ENCODE assay signal across 8 cellular contexts in genomic region chr11:62593434-62594044, GRCh38. TPM values are rescaled to one million over a fixed set of nuclear protein-coding genes. Genes with fewer than 3 reads are reported as not detected.
DNase-seq lines count a peak whose midpoint lies in the region; ATAC-seq and TF ChIP-seq lines count a peak whose summit lies in the region.

No MANE protein-coding gene starts in this region.

- peak overlapping the region; percentile 84 for H3K27ac Mint-ChIP-seq in activated naive CD8-positive, alpha-beta T cell treated with anti-CD3 and anti-CD28 coated beads, Interleukin-2, amount 50 U/mL, for 24 hours

- peak; percentile 62 for TF ChIP-seq CTCF in LNCaP clone FGC (IDR thresholded peaks at IDR 0.05; ENCODE audit: control insufficient read depth, extremely low read depth, insufficient read depth)

- H3K4me1 Mint-ChIP-seq in activated naive CD8-positive, alpha-beta T cell treated with anti-CD3 and anti-CD28 coated beads, Interleukin-2, amount 50 U/mL, for 24 hours: peaks cover 58% of the 10 kb centered on the region

- H3K9me3 Mint-ChIP-seq in activated naive CD8-positive, alpha-beta T cell treated with anti-CD3 and anti-CD28 coated beads, Interleukin-2, amount 50 U/mL, for 24 hours: no peaks in the 10 kb centered on the region

- ATAC-seq in activated naive CD8-positive, alpha-beta T cell treated with anti-CD3 and anti-CD28 coated beads, Interleukin-2, amount 50 U/mL, for 24 hours: peak; percentile 27
- ATAC-seq in left ventricle myocardium superior: peak; percentile 16
- peak; percentile 37 for ATAC-seq in sciatic nerve
- no peak for ATAC-seq in GM21619 (IDR thresholded peaks at IDR 0.05; ENCODE audit: unreplicated experiment)
- no peak for ATAC-seq in GM21717 (IDR thresholded peaks at IDR 0.05; ENCODE audit: unreplicated experiment)

- no peak overlapping the region for H3K4me3 ChIP-seq in LNCaP clone FGC (ENCODE audit: low read depth, low read length)

- peak overlapping the region; percentile 66 for H3K4me3 Mint-ChIP-seq in activated naive CD8-positive, alpha-beta T cell treated with anti-CD3 and anti-CD28 coated beads, Interleukin-2, amount 50 U/mL, for 24 hours

- intact Hi-C loops in left ventricle myocardium superior (cut with micrococcal nuclease): no loop called here
- intact Hi-C loops in sciatic nerve (cut with DNase I): no loop called here

- DNase-seq in DMS53 (lab: John Stamatoyannopoulos, UW): peak; percentile 91
- no peak for DNase-seq in LNCaP clone FGC (ENCODE audit: low read depth)
- DNase-seq in SKM-1 treated with dmso at 0.1 percent for 144 hours (lab: John Stamatoyannopoulos, UW; ENCODE audit: unreplicated experiment): peak; percentile 77
- DNase-seq in activated naive CD8-positive, alpha-beta T cell treated with anti-CD3 and anti-CD28 coated beads, Interleukin-2, amount 50 U/mL, for 24 hours: peak; percentile 81
- DNase-seq in left ventricle myocardium superior: peak; percentile 86
- peak; percentile 89 for DNase-seq in sciatic nerve (ENCODE audit: low spot score)

- peaks cover 4% of the 10 kb centered on the region for H3K27me3 Mint-ChIP-seq in activated naive CD8-positive, alpha-beta T cell treated with anti-CD3 and anti-CD28 coated beads, Interleukin-2, amount 50 U/mL, for 24 hours

- H3K36me3 Mint-ChIP-seq in activated naive CD8-positive, alpha-beta T cell treated with anti-CD3 and anti-CD28 coated beads, Interleukin-2, amount 50 U/mL, for 24 hours (ENCODE audit: low read depth): peaks cover 63% of the 10 kb centered on the region

RNA-seq across cellular contexts. Expression of gene TUT1, which starts 2.2 kb away (rescaled TPM):
- total RNA-seq in left ventricle myocardium superior (12.3 TPM), sciatic nerve (20.7 TPM)

RNA-seq across cellular contexts. Expression of gene MTA2, which starts 8.1 kb away (rescaled TPM):
- 33.1 TPM for total RNA-seq in left ventricle myocardium superior
- 86.6 TPM for total RNA-seq in sciatic nerve

RNA-seq across cellular contexts. Expression of gene EML3, which starts 19.0 kb away (rescaled TPM):
- 12.9 TPM for total RNA-seq in left ventricle myocardium superior
- 113 TPM for total RNA-seq in sciatic nerve

RNA-seq across cellular contexts. Expression of gene ROM1, which starts 19.5 kb away (rescaled TPM):
- total RNA-seq in left ventricle myocardium superior (1.7 TPM), sciatic nerve (15.2 TPM)

RNA-seq across cellular contexts. Expression of gene EEF1G, which starts 19.8 kb away (rescaled TPM):
- total RNA-seq in left ventricle myocardium superior: 804 TPM
- total RNA-seq in sciatic nerve: 811 TPM

Comparison
In these comparisons a context has a peak if more than half of its experiments do, and no peak if none do; other contexts are left out.
1. ATAC-seq: peak in activated naive CD8-positive, alpha-beta T cell treated with anti-CD3 and anti-CD28 coated beads, Interleukin-2, amount 50 U/mL, for 24 hours (single experiment), left ventricle myocardium superior (single experiment) and sciatic nerve (single experiment); none in GM21619 (single experiment) and GM21717 (single experiment).